In the genomic region with DNA sequence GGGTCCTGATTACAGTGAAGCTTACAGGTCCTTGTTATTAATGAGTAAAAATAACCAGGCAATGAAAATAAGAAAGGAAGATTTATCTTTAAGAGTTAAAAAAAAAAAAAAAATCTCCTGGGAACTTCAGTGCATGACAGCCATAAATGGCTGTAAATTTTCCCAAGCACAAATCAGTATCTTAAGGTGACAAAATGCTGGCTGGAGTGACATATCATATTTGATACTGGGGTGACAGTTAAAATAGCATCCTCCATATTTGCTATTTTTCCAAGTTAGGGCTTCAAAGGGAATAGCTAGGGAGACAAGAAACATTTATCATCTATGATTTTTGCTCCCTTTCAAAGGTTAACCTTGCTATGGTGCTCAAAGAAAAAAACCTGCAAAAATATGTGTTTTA, we compare ENCODE assay signal across 34 cellular contexts.
"Had no signal": no experiment of that assay in that cellular context is flagged by ENCODE, and none has a peak within 500 bp of the region (broad histone marks: within the 10 kb centered on the region; RNA-seq: fewer than 3 reads in every experiment).

No MANE protein-coding gene starts in this region.

- H3K4me1 ChIP-seq: adrenal gland, body of pancreas, breast epithelium had no signal

- H3K4me1 Mint-ChIP-seq: activated B cell treated with CpG ODN at 0.5 μM for 24 hours; activated CD4-positive, alpha-beta T cell treated with anti-CD3 and anti-CD28 coated beads, Interleukin-2, amount 10 ng/mL, durations not matched to agents 24 days and 14 days; activated naive CD4-positive, alpha-beta T cell treated with anti-CD3 and anti-CD28 coated beads, Interleukin-2, amount 10 ng/mL, durations not matched to agents 7 days and 5 days; activated naive CD4-positive, alpha-beta T cell treated with anti-CD3 and anti-CD28 coated beads, Interleukin-2, amount 50 U/mL, for 24 hours; activated naive CD8-positive, alpha-beta T cell treated with anti-CD3 and anti-CD28 coated beads, Interleukin-2, amount 50 U/mL, for 24 hours; central memory CD8-positive, alpha-beta T cell had no signal

- H3K4me3 ChIP-seq: adrenal gland, body of pancreas, breast epithelium had no signal

- H3K9me3 Mint-ChIP-seq: activated B cell treated with CpG ODN at 0.5 μM for 24 hours; activated CD4-positive, alpha-beta memory T cell treated with anti-CD3 and anti-CD28 coated beads for 36 hours; activated CD4-positive, alpha-beta T cell treated with anti-CD3 and anti-CD28 coated beads, Interleukin-2, amount 10 ng/mL, durations not matched to agents 24 days and 14 days; activated CD8-positive, alpha-beta T cell treated with anti-CD3 and anti-CD28 coated beads for 36 hours; activated naive CD4-positive, alpha-beta T cell treated with anti-CD3 and anti-CD28 coated beads, Interleukin-2, amount 10 ng/mL, durations not matched to agents 7 days and 5 days; activated naive CD4-positive, alpha-beta T cell treated with anti-CD3 and anti-CD28 coated beads, Interleukin-2, amount 50 U/mL, for 24 hours; activated naive CD8-positive, alpha-beta T cell treated with anti-CD3 and anti-CD28 coated beads, Interleukin-2, amount 10 ng/mL, durations not matched to agents 7 days and 5 days; activated naive CD8-positive, alpha-beta T cell treated with anti-CD3 and anti-CD28 coated beads, Interleukin-2, amount 50 U/mL, for 24 hours; activated T-cell treated with anti-CD3 and anti-CD28 coated beads, Interleukin-2, amount 50 U/mL, for 24 hours; activated T-helper 2 cell treated with anti-CD3 and anti-CD28 coated beads, Interferon-gamma antibody, Interleukin-2, Interleukin-4, amounts not matched to agents 10 μg/mL and 5 μg/mL and 100 μg/mL, durations not matched to agents 14 hours and 24 hours and 36 hours; central memory CD8-positive, alpha-beta T cell; T-helper 1 cell treated with Interleukin-12 subunit alpha and Interleukin-12 subunit beta and Interleukin-4 antibody, amounts not matched to agents 30 μg/mL and 1 μg/mL, for 36 hours; T-helper 2 cell treated with Interferon-gamma antibody and Interleukin-4, amounts not matched to agents 5 μg/mL and 100 μg/mL, for 36 hours had no signal

- H3K36me3 Mint-ChIP-seq: activated CD4-positive, alpha-beta memory T cell treated with anti-CD3 and anti-CD28 coated beads for 36 hours; activated naive CD4-positive, alpha-beta T cell treated with anti-CD3 and anti-CD28 coated beads, Interleukin-2, amount 10 ng/mL, durations not matched to agents 7 days and 5 days; activated naive CD4-positive, alpha-beta T cell treated with anti-CD3 and anti-CD28 coated beads, Interleukin-2, amount 50 U/mL, for 24 hours; activated naive CD8-positive, alpha-beta T cell; activated naive CD8-positive, alpha-beta T cell treated with anti-CD3 and anti-CD28 coated beads, Interleukin-2, amount 10 ng/mL, durations not matched to agents 7 days and 5 days had no signal

- H3K9me3 ChIP-seq: adrenal gland, body of pancreas, breast epithelium had no signal

- H3K27ac ChIP-seq: adrenal gland, body of pancreas, brain microvascular endothelial cell, VCaP had no signal

- H3K4me3 Mint-ChIP-seq: activated B cell treated with CpG ODN at 0.5 μM for 24 hours; activated CD4-positive, alpha-beta memory T cell treated with anti-CD3 and anti-CD28 coated beads for 36 hours; activated CD4-positive, alpha-beta T cell treated with anti-CD3 and anti-CD28 coated beads, Interleukin-2, amount 10 ng/mL, durations not matched to agents 24 days and 14 days; activated CD8-positive, alpha-beta T cell treated with anti-CD3 and anti-CD28 coated beads for 36 hours; activated naive CD4-positive, alpha-beta T cell treated with anti-CD3 and anti-CD28 coated beads, Interleukin-2, amount 10 ng/mL, durations not matched to agents 7 days and 5 days; activated naive CD4-positive, alpha-beta T cell treated with anti-CD3 and anti-CD28 coated beads, Interleukin-2, amount 50 U/mL, for 24 hours; activated naive CD8-positive, alpha-beta T cell; activated naive CD8-positive, alpha-beta T cell treated with anti-CD3 and anti-CD28 coated beads, Interleukin-2, amount 10 ng/mL, durations not matched to agents 7 days and 5 days; activated naive CD8-positive, alpha-beta T cell treated with anti-CD3 and anti-CD28 coated beads, Interleukin-2, amount 50 U/mL, for 24 hours; activated T-cell treated with anti-CD3 and anti-CD28 coated beads, Interleukin-2, amount 50 U/mL, for 24 hours; central memory CD8-positive, alpha-beta T cell; T-helper 1 cell treated with Interleukin-12 subunit alpha and Interleukin-12 subunit beta and Interleukin-4 antibody, amounts not matched to agents 30 μg/mL and 1 μg/mL, for 36 hours; T-helper 2 cell treated with Interferon-gamma antibody and Interleukin-4, amounts not matched to agents 5 μg/mL and 100 μg/mL, for 36 hours had no signal

- DNase-seq: activated B cell treated with CpG ODN at 0.5 μM for 24 hours; activated CD4-positive, alpha-beta memory T cell treated with anti-CD3 and anti-CD28 coated beads for 36 hours; activated CD4-positive, alpha-beta T cell treated with anti-CD3 and anti-CD28 coated beads for 4 hours; activated CD4-positive, alpha-beta T cell treated with anti-CD3 and anti-CD28 coated beads, Interleukin-2, amount 10 ng/mL, durations not matched to agents 24 days and 14 days; activated CD4-positive, alpha-beta T cell treated with anti-CD3 and anti-CD28 coated beads, Interleukin-2, amount 50 U/mL, for 1 hour; activated CD4-positive, alpha-beta T cell treated with anti-CD3 and anti-CD28 coated beads, Interleukin-2, amount 50 U/mL, for 4 hours; activated CD4-positive, CD25-positive, alpha-beta regulatory T cell treated with anti-CD3 and anti-CD28 coated beads, Interleukin-2, amount 50 U/mL, for 72 hours; activated CD8-positive, alpha-beta memory T cell treated with anti-CD3 and anti-CD28 coated beads, Interleukin-2, amount 50 U/mL, for 48 hours; activated CD8-positive, alpha-beta T cell treated with anti-CD3 and anti-CD28 coated beads for 36 hours; activated effector memory CD4-positive, alpha-beta T cell treated with Interleukin-2 at 50 U/mL for 16 hours; activated gamma-delta T cell; activated naive CD4-positive, alpha-beta T cell treated with anti-CD3 and anti-CD28 coated beads, Interleukin-2, amount 10 ng/mL, durations not matched to agents 7 days and 5 days; activated naive CD4-positive, alpha-beta T cell treated with Interleukin-2 at 50 U/mL for 16 hours; activated naive CD8-positive, alpha-beta T cell treated with anti-CD3 and anti-CD28 coated beads, Interleukin-2, amount 10 ng/mL, durations not matched to agents 7 days and 5 days; activated naive CD8-positive, alpha-beta T cell treated with anti-CD3 and anti-CD28 coated beads, Interleukin-2, amount 50 U/mL, for 24 hours; activated T-cell treated with anti-CD3 and anti-CD28 coated beads, Interleukin-2, amount 50 U/mL, for 24 hours; activated T-cell treated with anti-CD3 and anti-CD28 coated beads, Interleukin-2, amount 50 U/mL, for 48 hours; adrenal gland; amniotic stem cell; aorta; body of pancreas; brain microvascular endothelial cell; cerebellar nuclear complex; T-helper 1 cell; T-helper 2 cell; T-helper 9 cell had no signal

- H3K27me3 ChIP-seq: adrenal gland, body of pancreas, brain microvascular endothelial cell, breast epithelium had no signal

- H3K36me3 ChIP-seq: adrenal gland, brain microvascular endothelial cell, breast epithelium had no signal

- H3K27ac Mint-ChIP-seq: activated B cell treated with CpG ODN at 0.5 μM for 24 hours; activated CD4-positive, alpha-beta memory T cell treated with anti-CD3 and anti-CD28 coated beads for 36 hours; activated CD4-positive, alpha-beta T cell treated with anti-CD3 and anti-CD28 coated beads, Interleukin-2, amount 10 ng/mL, durations not matched to agents 24 days and 14 days; activated CD8-positive, alpha-beta T cell treated with anti-CD3 and anti-CD28 coated beads for 36 hours; activated naive CD4-positive, alpha-beta T cell treated with anti-CD3 and anti-CD28 coated beads, Interleukin-2, amount 10 ng/mL, durations not matched to agents 7 days and 5 days; activated naive CD4-positive, alpha-beta T cell treated with anti-CD3 and anti-CD28 coated beads, Interleukin-2, amount 50 U/mL, for 24 hours; activated naive CD8-positive, alpha-beta T cell; activated naive CD8-positive, alpha-beta T cell treated with anti-CD3 and anti-CD28 coated beads, Interleukin-2, amount 10 ng/mL, durations not matched to agents 7 days and 5 days; activated naive CD8-positive, alpha-beta T cell treated with anti-CD3 and anti-CD28 coated beads, Interleukin-2, amount 50 U/mL, for 24 hours; activated T-cell treated with anti-CD3 and anti-CD28 coated beads, Interleukin-2, amount 50 U/mL, for 24 hours; activated T-helper 2 cell treated with anti-CD3 and anti-CD28 coated beads, Interferon-gamma antibody, Interleukin-2, Interleukin-4, amounts not matched to agents 10 μg/mL and 5 μg/mL and 100 μg/mL, durations not matched to agents 14 hours and 24 hours and 36 hours; T-helper 1 cell treated with Interleukin-12 subunit alpha and Interleukin-12 subunit beta and Interleukin-4 antibody, amounts not matched to agents 30 μg/mL and 1 μg/mL, for 36 hours; T-helper 2 cell treated with Interferon-gamma antibody and Interleukin-4, amounts not matched to agents 5 μg/mL and 100 μg/mL, for 36 hours had no signal
